Comparison of ENCODE assay signal across 1 cellular context in genomic region chr2:98034745-98035144, GRCh38.
TF ChIP-seq lines count a peak whose summit lies in the region.

No MANE protein-coding gene starts in this region.

TF ChIP-seq in GM23338, 12 proteins besides CTCF, POLR2A, EP300 and RAD21:
- TF ChIP-seq ZNF462 (CRISPR knock-in tag; IDR thresholded peaks at IDR 0.05), result no peak
- TF ChIP-seq STAT1 (IDR thresholded peaks at IDR 0.05; ENCODE audit: unreplicated experiment), result no peak
- TF ChIP-seq POLR2AphosphoS5 (IDR thresholded peaks at IDR 0.05; ENCODE audit: low read depth), result no peak
- TF ChIP-seq JUNB (IDR thresholded peaks at IDR 0.05; ENCODE audit: unreplicated experiment), result no peak
- no peak for TF ChIP-seq NANOG (IDR thresholded peaks at IDR 0.05; ENCODE audit: borderline replicate concordance)
- TF ChIP-seq REST (IDR thresholded peaks at IDR 0.05; ENCODE audit: unreplicated experiment), result no peak
- no peak for TF ChIP-seq ZNF114 (CRISPR knock-in tag; IDR thresholded peaks at IDR 0.05)
- no peak for TF ChIP-seq CREB1 (CRISPR knock-in tag; IDR thresholded peaks at IDR 0.05; ENCODE audit: low read depth)
- no peak for TF ChIP-seq EZH2 (IDR thresholded peaks at IDR 0.05; ENCODE audit: low read depth, unreplicated experiment)
- no peak for TF ChIP-seq EZH2phosphoT487 (IDR thresholded peaks at IDR 0.05; ENCODE audit: unreplicated experiment)
